In the genomic region with DNA sequence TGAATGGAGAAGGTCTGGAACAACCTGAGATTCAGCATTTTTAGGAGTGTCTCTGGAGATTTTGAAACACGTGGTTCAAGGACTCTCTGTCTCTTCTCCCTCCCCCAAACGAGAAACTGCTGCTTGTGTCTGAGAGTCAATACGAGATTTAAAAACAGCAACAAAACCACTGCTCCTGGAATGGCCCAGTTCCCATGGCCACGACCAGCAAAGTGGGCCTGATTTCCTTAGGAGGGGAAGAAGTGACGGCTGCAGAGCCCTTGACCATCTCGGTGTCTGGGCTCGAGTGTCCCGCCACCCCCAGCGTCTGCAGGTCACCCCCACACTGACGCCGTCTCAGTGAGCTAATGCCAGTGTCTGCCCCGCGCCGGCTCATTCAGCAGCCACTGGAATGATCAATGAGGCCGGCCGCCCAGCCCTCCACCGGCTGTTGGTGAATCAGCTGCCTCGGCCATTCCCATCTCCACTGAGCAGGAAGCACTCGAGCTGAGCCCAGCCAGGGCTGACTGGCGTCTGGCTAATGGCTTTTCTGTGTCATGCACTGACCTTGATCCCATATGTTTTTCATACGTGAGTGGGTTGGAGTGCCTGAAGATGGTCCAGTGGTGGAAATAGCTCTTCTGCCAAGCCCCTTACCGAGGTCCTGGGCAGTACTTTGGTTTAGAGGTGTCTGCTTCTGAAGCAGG, we compare ENCODE assay signal across 1 cellular context.
TF ChIP-seq lines count a peak whose summit lies in the region.

No MANE protein-coding gene starts in this region.

TF ChIP-seq in SK-N-SH treated with all-trans-retinoic acid at 6 μM for 48 hours, 23 proteins besides CTCF, POLR2A, EP300 and RAD21 (continued from another document):
- TF ChIP-seq PPARA (CRISPR knock-in tag; IDR thresholded peaks at IDR 0.05; ENCODE audit: borderline replicate concordance) (no peak), ZNF8 (CRISPR knock-in tag; IDR thresholded peaks at IDR 0.05) (0 out of 2 replicates have a peak, but pooled peaks have one; percentile 12)
- TF ChIP-seq, protein P1, sequence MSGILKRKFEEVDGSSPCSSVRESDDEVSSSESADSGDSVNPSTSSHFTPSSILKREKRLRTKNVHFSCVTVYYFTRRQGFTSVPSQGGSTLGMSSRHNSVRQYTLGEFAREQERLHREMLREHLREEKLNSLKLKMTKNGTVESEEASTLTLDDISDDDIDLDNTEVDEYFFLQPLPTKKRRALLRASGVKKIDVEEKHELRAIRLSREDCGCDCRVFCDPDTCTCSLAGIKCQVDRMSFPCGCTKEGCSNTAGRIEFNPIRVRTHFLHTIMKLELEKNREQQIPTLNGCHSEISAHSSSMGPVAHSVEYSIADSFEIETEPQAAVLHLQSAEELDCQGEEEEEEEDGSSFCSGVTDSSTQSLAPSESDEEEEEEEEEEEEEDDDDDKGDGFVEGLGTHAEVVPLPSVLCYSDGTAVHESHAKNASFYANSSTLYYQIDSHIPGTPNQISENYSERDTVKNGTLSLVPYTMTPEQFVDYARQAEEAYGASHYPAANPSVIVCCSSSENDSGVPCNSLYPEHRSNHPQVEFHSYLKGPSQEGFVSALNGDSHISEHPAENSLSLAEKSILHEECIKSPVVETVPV (CRISPR knock-in tag; IDR thresholded peaks at IDR 0.05) = no peak
- TF ChIP-seq, protein P2, sequence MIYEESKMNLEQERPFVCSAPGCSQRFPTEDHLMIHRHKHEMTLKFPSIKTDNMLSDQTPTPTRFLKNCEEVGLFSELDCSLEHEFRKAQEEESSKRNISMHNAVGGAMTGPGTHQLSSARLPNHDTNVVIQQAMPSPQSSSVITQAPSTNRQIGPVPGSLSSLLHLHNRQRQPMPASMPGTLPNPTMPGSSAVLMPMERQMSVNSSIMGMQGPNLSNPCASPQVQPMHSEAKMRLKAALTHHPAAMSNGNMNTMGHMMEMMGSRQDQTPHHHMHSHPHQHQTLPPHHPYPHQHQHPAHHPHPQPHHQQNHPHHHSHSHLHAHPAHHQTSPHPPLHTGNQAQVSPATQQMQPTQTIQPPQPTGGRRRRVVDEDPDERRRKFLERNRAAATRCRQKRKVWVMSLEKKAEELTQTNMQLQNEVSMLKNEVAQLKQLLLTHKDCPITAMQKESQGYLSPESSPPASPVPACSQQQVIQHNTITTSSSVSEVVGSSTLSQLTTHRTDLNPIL (CRISPR knock-in tag; IDR thresholded peaks at IDR 0.05; ENCODE audit: low read depth) = no peak
